17 cellular contexts compared by ENCODE assay signal in genomic region chr1:197336571-197336970, GRCh38.
DNase-seq lines count a peak whose midpoint lies in the region; TF ChIP-seq lines count a peak whose summit lies in the region.
"Had no signal": no experiment of that assay in that cellular context is flagged by ENCODE, and none has a peak within 500 bp of the region (broad histone marks: within the 10 kb centered on the region; RNA-seq: fewer than 3 reads in every experiment).

No MANE protein-coding gene starts in this region.

- intact Hi-C loops in ascending aorta (cut with DNase I) = no loop called here

- DNase-seq in EH (ENCODE audit: low read depth) (peak; percentile 11), NCI-H69 (lab: John Stamatoyannopoulos, UW) (peak; percentile 85), fibroblast of villous mesenchyme (ENCODE audit: low read depth) (peak; percentile 17), GDM1 (lab: John Stamatoyannopoulos, UW) (no peak), NAMALWA (ENCODE audit: low spot score) (no peak), ascending aorta (ENCODE audit: low spot score in 2 of 2) (no peak)
- DNase-seq: ACHN; BE2C; C1 segment of cervical spinal cord; Caco-2; CD4-positive, CD25-positive, alpha-beta regulatory T cell; CD8-positive, alpha-beta memory T cell; DMS153; DMS79; GOT3; H7 had no signal

- H3K36me3 ChIP-seq in ascending aorta = no peaks in the 10 kb centered on the region
- H3K36me3 ChIP-seq: BE2C had no signal

- no peaks in the 10 kb centered on the region for H3K27me3 ChIP-seq in ascending aorta
- H3K27me3 ChIP-seq: BE2C had no signal

- H3K4me3 ChIP-seq in fibroblast of villous mesenchyme (ENCODE audit: low read depth, low read length) (no peak overlapping the region), ascending aorta (no peak overlapping the region)
- H3K4me3 ChIP-seq: GM12878 had no signal

- no peaks in the 10 kb centered on the region for H3K4me1 ChIP-seq in ascending aorta
- H3K4me1 ChIP-seq: BE2C, Caco-2 had no signal

- TF ChIP-seq CTCF in fibroblast of villous mesenchyme (IDR thresholded peaks at IDR 0.05; ENCODE audit: insufficient read depth, low read depth, low read length) (no peak), ascending aorta (IDR thresholded peaks at IDR 0.05) (no peak)

- no peak overlapping the region for H3K27ac ChIP-seq in ascending aorta

- no peaks in the 10 kb centered on the region for H3K9me3 ChIP-seq in ascending aorta
- H3K9me3 ChIP-seq: BE2C, Caco-2 had no signal

Comparison
In these comparisons a context has a peak if more than half of its experiments do, and no peak if none do; other contexts are left out.
1. DNase-seq: peak in EH (single experiment), NCI-H69 (single experiment) and fibroblast of villous mesenchyme (single experiment); none in GDM1 (single experiment), NAMALWA (single experiment) and ascending aorta (0 of 2).